19 cellular contexts compared by ENCODE assay signal in genomic region chr15:79973445-79974180, GRCh38. TPM values are rescaled to one million over a fixed set of nuclear protein-coding genes. Genes with fewer than 3 reads are reported as not detected.
DNase-seq lines count a peak whose midpoint lies in the region; ATAC-seq, FAIRE-seq and TF ChIP-seq lines count a peak whose summit lies in the region.
"Had no signal": no experiment of that assay in that cellular context is flagged by ENCODE, and none has a peak within 500 bp of the region (broad histone marks: within the 10 kb centered on the region; RNA-seq: fewer than 3 reads in every experiment).

No MANE protein-coding gene starts in this region.

- H3K9ac ChIP-seq in GM12878 (ENCODE audit: control insufficient read depth, insufficient read depth, low read length), result 0 out of 2 replicates have a peak overlapping the region, but pooled peaks have one; percentile 16
- H3K9ac ChIP-seq: SK-N-SH had no signal

- CTCF ChIA-PET in GM12878 (lab: Yijun Ruan, JAX), result interaction anchor here (0.8 kb wide), 1 partner anchor 18 kb away, joined by 3 read pairs; no protein-coding TSS in a partner anchor

- no peak for TF ChIP-seq POLR2A in GM12878 (IDR thresholded peaks at IDR 0.05; ENCODE audit: low read depth, low read length)

- H3K27me3 ChIP-seq in GM12878 (replicated peaks in 1 of 2; ENCODE audit: control insufficient read depth in 2 of 2, insufficient read depth in 2 of 2, low read length in 1 of 2) (no peaks in the 10 kb centered on the region), H7 (ENCODE audit: control insufficient read depth, insufficient read depth, low read length) (no peaks in the 10 kb centered on the region)
- H3K27me3 ChIP-seq: adrenal gland, pancreas, upper lobe of left lung had no signal

- RAD21 ChIA-PET in GM12878 (lab: Charles Lee; ENCODE audit: unreplicated experiment), result interaction anchor here (1.2 to 1.4 kb wide), 5 partner anchors 8 to 61 kb away, joined by 3 to 6 read pairs (median 3); no protein-coding TSS in a partner anchor

- no peaks in the 10 kb centered on the region for H3K9me3 ChIP-seq in GM12878 (replicated peaks; ENCODE audit: control insufficient read depth, insufficient read depth, low read length)
- H3K9me3 ChIP-seq: adrenal gland, pancreas, SK-N-SH, upper lobe of left lung had no signal

- WGBS in GM12878 (ENCODE audit: insufficient coverage, insufficient replicate concordance, low lambda C conversion rate, missing lambda C conversion rate), result 1% methylated on average over 8 of the region's 8 CpGs

- TF ChIP-seq RAD21 in GM12878 (IDR thresholded peaks at IDR 0.05; ENCODE audit: insufficient read depth, low read depth, low read length), result no peak

- SMC1A ChIA-PET in GM12878 (lab: Charles Lee; ENCODE audit: uncharacterized antibody, unreplicated experiment), result interaction anchor here (0.7 to 10.3 kb wide), 11 partner anchors 8 to 89 kb away, joined by 3 to 115 read pairs (median 4); no protein-coding TSS in a partner anchor

- no TSS peak for BruUV-seq in GM12878 (replicated peaks; lab: Mats Ljungman, UMichigan)

- no peaks in the 10 kb centered on the region for H4K20me1 ChIP-seq in GM12878 (ENCODE audit: control insufficient read depth, insufficient read depth)

- peak; percentile 70 for DNase-seq in stimulated activated CD4-positive, alpha-beta T cell treated with anti-CD3 and anti-CD28 coated beads, Interleukin-15, amount 100 ng/mL, for 24 hours
- DNase-seq in stimulated activated CD4-positive, alpha-beta T cell treated with anti-CD3 and anti-CD28 coated beads, Interleukin-12 subunit alpha, Interleukin-12 subunit beta, amount 100 ng/mL, for 4 hours, result no peak
- DNase-seq in UCSD-AML1 (lab: John Stamatoyannopoulos, UW; ENCODE audit: unreplicated experiment), result peak; percentile 32
- DNase-seq in GM12878 (ENCODE audit: low read depth, low spot score), result no peak
- DNase-seq in T1000 (lab: John Stamatoyannopoulos, UW), result no peak
- no peak for DNase-seq in RKO (ENCODE audit: low spot score)
- DNase-seq in H7, result no peak
- no peak for DNase-seq in head of caudate nucleus
- DNase-seq: activated CD4-positive, CD25-positive, alpha-beta regulatory T cell treated with anti-CD3 and anti-CD28 coated beads, Interleukin-2, amount 50 U/mL, for 72 hours; AML-193; DMS79 treated with DMSO at 0.1 percent for 48 hours; NCI-H2171; pancreas; SK-N-SH had no signal

- POLR2A ChIA-PET in GM12878 (lab: Charles Lee), result interaction anchor here (0.7 to 0.9 kb wide), 2 partner anchors 25 to 50 kb away, joined by 3 to 4 read pairs; no protein-coding TSS in a partner anchor

- H3K4me3 ChIP-seq in GM12878 (no peak overlapping the region), H7 (ENCODE audit: insufficient read depth, low read depth, low read length) (no peak overlapping the region)
- H3K4me3 ChIP-seq: adrenal gland, pancreas, upper lobe of left lung had no signal

- no peak for TF ChIP-seq CTCF in GM12878 (IDR thresholded peaks at IDR 0.05 in 2 of 3, conservative IDR thresholded peaks at IDR 0.05 in 1 of 3; ENCODE audit: control insufficient read depth in 2 of 3, extremely low read depth in 1 of 3, insufficient read depth in 1 of 3, low read depth in 3 of 3, low read length in 3 of 3)

- no peak for TF ChIP-seq EP300 in GM12878 (IDR thresholded peaks at IDR 0.05; ENCODE audit: borderline replicate concordance in 1 of 2, control insufficient read depth in 1 of 2, low read depth in 2 of 2, low read length in 2 of 2)

- H3K36me3 ChIP-seq in GM12878 (ENCODE audit: control insufficient read depth in 2 of 2, insufficient read depth in 2 of 2, low read length in 1 of 2), result no peaks in the 10 kb centered on the region
- H3K36me3 ChIP-seq in H7 (replicated peaks; ENCODE audit: control insufficient read depth, insufficient read depth, low read length), result no peaks in the 10 kb centered on the region
- H3K36me3 ChIP-seq: adrenal gland, pancreas, upper lobe of left lung had no signal

- in situ Hi-C loops in GM12878 (cut with MboI), result no loop called here

- H2AFZ ChIP-seq in GM12878 (ENCODE audit: control insufficient read depth, low read depth, low read length), result peak overlapping the region; percentile 39; the same call in 1 of the 2 replicates

- peaks cover 53% of the 10 kb centered on the region for H3K4me1 ChIP-seq in GM12878 (ENCODE audit: control insufficient read depth, insufficient read depth, low read length)
- H3K4me1 ChIP-seq: pancreas had no signal

- ATAC-seq in GM12878, result peak; percentile 4; the same call in 2 of the 3 replicates
- ATAC-seq: pancreas had no signal

- intact Hi-C loops in GM12878 (cut with micrococcal nuclease; ENCODE audit: unreplicated experiment) (no loop called here), head of caudate nucleus (cut with DNase I) (no loop called here)

- peaks cover 29% of the 10 kb centered on the region for H3K79me2 ChIP-seq in GM12878 (ENCODE audit: control insufficient read depth, insufficient read depth, low read length)

- peak overlapping the region; percentile 26; the same call in 1 of the 2 replicates for H3K4me2 ChIP-seq in GM12878 (ENCODE audit: control insufficient read depth, insufficient read depth)
- H3K4me2 ChIP-seq: SK-N-SH had no signal

- peak overlapping the region; percentile 61 for H3K27ac ChIP-seq in GM12878 (ENCODE audit: control insufficient read depth, insufficient read depth)
- H3K27ac ChIP-seq: adrenal gland, pancreas had no signal

- no peak for FAIRE-seq in GM12878 (lab: Jason Lieb, UNC)
- FAIRE-seq: endothelial cell of umbilical vein, islet of Langerhans, pancreas had no signal

TF ChIP-seq in GM12878, 131 proteins besides CTCF, POLR2A, EP300 and RAD21 (continues in another document):
- TF ChIP-seq ZNF24 (IDR thresholded peaks at IDR 0.05), result no peak
- peak; percentile 40; the same call in 1 of the 2 replicates for TF ChIP-seq BCL11A (IDR thresholded peaks at IDR 0.05; ENCODE audit: low read depth, low read length)
- 0 out of 2 replicates have a peak, but pooled peaks have one; percentile 35 for TF ChIP-seq ZNF592 (IDR thresholded peaks at IDR 0.05)
- TF ChIP-seq ETV6 (conservative IDR thresholded peaks at IDR 0.05 in 1 of 2, IDR thresholded peaks at IDR 0.05 in 1 of 2; ENCODE audit: borderline replicate concordance in 1 of 2, low read depth in 1 of 2), result 0 out of 4 replicates have a peak, but pooled peaks of 1 of the 2 experiments have one; percentile 33
- TF ChIP-seq ELK1 (IDR thresholded peaks at IDR 0.05; ENCODE audit: low read depth, low read length), result no peak
- TF ChIP-seq CHD2 (IDR thresholded peaks at IDR 0.05; ENCODE audit: borderline replicate concordance, low read depth, low read length), result no peak

RNA-seq across cellular contexts. Expression of gene BCL2A1, which starts 2.6 kb away (rescaled TPM):
- 254 and 257 TPM in 2 replicates for total RNA-seq in GM12878 (2013; cell fraction: nucleolus; rRNA removed)
- total RNA-seq in GM12878 (2014; rRNA removed) (181 and 223 TPM in 2 replicates), GM12878 (2014; rRNA removed; fragmentation: Illumina TruSeq; extraction: Trizol) (358 and 373 TPM in 2 replicates), GM12878 (2021) (183 and 212 TPM in 2 replicates)
- 147 TPM for polyA plus RNA-seq in GM12878 (2011; ENCODE audit: low read depth)
- polyA plus RNA-seq in GM12878 (2011; rRNA removed) (375 and 596 TPM in 2 replicates), GM12878 (2014; fragmentation: Illumina TruSeq; extraction: Trizol) (374 and 510 TPM in 2 replicates), GM12878 (2014; fragmentation: Nextera tagmentation; extraction: Ambion mirVana) (100 to 1,000 TPM; 536 to 570 TPM), GM12878 (2014; rRNA removed) (224 and 283 TPM in 2 replicates), GM12878 (2016; fragmentation: Nextera tagmentation; extraction: Ambion mirVana) (100 to 1,000 TPM; 190 to 192 TPM)
- 165 and 194 TPM in 2 replicates for polyA plus RNA-seq in GM12878 (2011; cell fraction: cytosol; rRNA removed)
- polyA plus RNA-seq in GM12878 (2011; cell fraction: nucleus; rRNA removed), result 92.5 and 111 TPM in 2 replicates
- 152 and 177 TPM in 2 replicates for polyA plus RNA-seq in GM12878 (2012)
- polyA minus RNA-seq in GM12878 (2011; rRNA and poly(A)+ RNA removed), result 130 and 161 TPM in 2 replicates
- 40.8 and 46.6 TPM in 2 replicates for polyA minus RNA-seq in GM12878 (2011; cell fraction: cytosol; rRNA and poly(A)+ RNA removed)
- 73.5 and 89.2 TPM in 2 replicates for polyA minus RNA-seq in GM12878 (2011; cell fraction: nucleus; rRNA and poly(A)+ RNA removed)
- total RNA-seq in H7 (2014; rRNA removed; shearing (Covaris generic)), result not detected in 2 replicates
- total RNA-seq: endothelial cell of umbilical vein, glomerular endothelial cell had no signal
- polyA plus RNA-seq: endothelial cell of umbilical vein had no signal

Comparison
In these comparisons a context has a peak if more than half of its experiments do, and no peak if none do; other contexts are left out.
1. DNase-seq: peak in stimulated activated CD4-positive, alpha-beta T cell treated with anti-CD3 and anti-CD28 coated beads, Interleukin-15, amount 100 ng/mL, for 24 hours (single experiment) and UCSD-AML1 (single experiment); none in stimulated activated CD4-positive, alpha-beta T cell treated with anti-CD3 and anti-CD28 coated beads, Interleukin-12 subunit alpha, Interleukin-12 subunit beta, amount 100 ng/mL, for 4 hours (single experiment), GM12878 (single experiment), T1000 (single experiment), RKO (single experiment), H7 (single experiment) and head of caudate nucleus (0 of 42).
2. RNA of gene BCL2A1, which starts 2.6 kb away (total RNA-seq): 181 to 373 TPM in GM12878; not detected in H7; every median in the first group is over 100 times any median in the second.